18 cellular contexts compared by ENCODE assay signal in the genomic region with DNA sequence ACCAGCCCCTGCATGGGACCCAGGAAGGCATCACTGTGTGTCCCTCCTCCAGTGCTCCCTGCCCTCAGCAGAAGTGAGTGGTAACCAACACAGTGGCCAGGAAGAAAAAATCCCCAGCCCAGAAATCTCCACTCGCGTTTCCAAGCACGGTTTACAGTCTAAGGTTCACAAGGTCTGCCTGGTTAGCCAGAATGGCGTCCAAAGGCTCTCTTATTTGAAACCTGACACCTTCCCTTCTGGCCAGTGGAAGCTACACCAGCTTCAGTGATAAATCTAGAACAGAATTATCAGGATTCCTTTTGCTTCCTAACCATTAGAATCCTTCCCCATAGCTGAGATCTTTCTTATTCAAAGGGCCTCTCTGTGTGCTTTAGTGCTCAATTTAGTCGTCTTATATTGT. TPM values are rescaled to one million over a fixed set of nuclear protein-coding genes. Genes with fewer than 3 reads are reported as not detected.
"Had no signal": no experiment of that assay in that cellular context is flagged by ENCODE, and none has a peak within 500 bp of the region (broad histone marks: within the 10 kb centered on the region; RNA-seq: fewer than 3 reads in every experiment).

No MANE protein-coding gene starts in this region.

- H3K4me1 ChIP-seq: ascending aorta, breast epithelium, gastrocnemius medialis, testis had no signal

- H3K4me3 Mint-ChIP-seq: immature natural killer cell; stimulated activated naive CD8-positive, alpha-beta T cell treated with anti-CD3 and anti-CD28 coated beads, Interleukin-15, amount 100 ng/mL, for 72 hours had no signal

- H3K27ac ChIP-seq: ascending aorta, breast epithelium, gastrocnemius medialis, testis had no signal

- ATAC-seq: activated CD4-positive, CD25-positive, alpha-beta regulatory T cell treated with anti-CD3 and anti-CD28 coated beads, Interleukin-2, amount 50 U/mL, for 24 hours; gastrocnemius medialis; naive thymus-derived CD8-positive, alpha-beta T cell; sciatic nerve; stimulated activated naive CD8-positive, alpha-beta T cell treated with anti-CD3 and anti-CD28 coated beads, Interleukin-15, amount 100 ng/mL, for 72 hours had no signal

- H3K27ac Mint-ChIP-seq: immature natural killer cell; stimulated activated naive CD8-positive, alpha-beta T cell treated with anti-CD3 and anti-CD28 coated beads, Interleukin-15, amount 100 ng/mL, for 72 hours had no signal

- H3K27me3 ChIP-seq: ascending aorta, breast epithelium, gastrocnemius medialis, heart left ventricle, spleen, testis had no signal

- H3K36me3 Mint-ChIP-seq: immature natural killer cell; naive thymus-derived CD8-positive, alpha-beta T cell had no signal

- H3K4me3 ChIP-seq: ascending aorta, breast epithelium, gastrocnemius medialis, spleen, testis had no signal

- H3K9me3 ChIP-seq: ascending aorta, breast epithelium, gastrocnemius medialis, heart left ventricle, spleen, testis had no signal

- H3K27me3 Mint-ChIP-seq: naive thymus-derived CD8-positive, alpha-beta T cell; stimulated activated naive CD8-positive, alpha-beta T cell treated with anti-CD3 and anti-CD28 coated beads, Interleukin-15, amount 100 ng/mL, for 72 hours had no signal

- H3K36me3 ChIP-seq: ascending aorta, breast epithelium, gastrocnemius medialis, heart left ventricle had no signal

- DNase-seq: activated CD4-positive, alpha-beta T cell treated with anti-CD3 and anti-CD28 coated beads, Interleukin-2, amount 50 U/mL, for 4 hours; activated naive CD4-positive, alpha-beta T cell treated with Interleukin-2 at 50 U/mL for 16 hours; activated T-cell treated with anti-CD3 and anti-CD28 coated beads for 4 hours; gastrocnemius medialis; heart left ventricle; immature natural killer cell; naive thymus-derived CD8-positive, alpha-beta T cell; occipital lobe; spleen; stimulated activated naive CD8-positive, alpha-beta T cell treated with anti-CD3 and anti-CD28 coated beads, Interleukin-15, amount 100 ng/mL, for 72 hours; testis had no signal

- H3K9me3 Mint-ChIP-seq: immature natural killer cell; naive thymus-derived CD8-positive, alpha-beta T cell had no signal

RNA-seq across cellular contexts. Expression of gene LY86, which starts 9.2 kb away (rescaled TPM):
- total RNA-seq: ascending aorta, dermis microvascular lymphatic vessel endothelial cell, epithelial cell of proximal tubule, lung microvascular endothelial cell had no signal
